ENCODE assay signal across 23 cellular contexts in genomic region chr1:5928714-5929400, GRCh38.
DNase-seq lines count a peak whose midpoint lies in the region; ATAC-seq and TF ChIP-seq lines count a peak whose summit lies in the region.
"Had no signal": no experiment of that assay in that cellular context is flagged by ENCODE, and none has a peak within 500 bp of the region (broad histone marks: within the 10 kb centered on the region; RNA-seq: fewer than 3 reads in every experiment).

No MANE protein-coding gene starts in this region.

- ATAC-seq in HG02798 (IDR thresholded peaks at IDR 0.05; ENCODE audit: poor library complexity, unreplicated experiment) (no peak), GM21737 (IDR thresholded peaks at IDR 0.05; ENCODE audit: unreplicated experiment) (no peak), GM18520 (IDR thresholded peaks at IDR 0.05; ENCODE audit: unreplicated experiment) (no peak)

- DNase-seq in RPMI7951 (ENCODE audit: low read depth) (peak; percentile 45), epidermal melanocyte (ENCODE audit: insufficient read length, low spot score) (peak; percentile 74), neural crest cell (ENCODE audit: low read depth, low spot score) (no peak), tibial nerve (ENCODE audit: low spot score in 2 of 2) (no peak)
- DNase-seq: DMS53, HCEC 1CT, NCI-H1092, NCI-H1417 treated with DMSO at 0.1 percent for 48 hours, NCI-H1694 treated with DMSO at 0.1 percent for 48 hours, NCI-H2081, NCI-H2227 treated with DMSO at 0.1 percent for 48 hours, NCI-H510A, NCI-H69, SHP77 had no signal

- H3K27ac ChIP-seq in tibial nerve, result peak overlapping the region in 3 of 4 donors; percentile 51 to 82 (median 73)
- H3K27ac ChIP-seq: BLaER1, HL-60, KMS-11, SK-N-MC had no signal

- peaks cover 45% of the 10 kb centered on the region for H3K4me1 Mint-ChIP-seq in neural crest cell
- H3K4me1 Mint-ChIP-seq: IgD-negative memory B cell had no signal

- no peaks in the 10 kb centered on the region for H3K9me3 Mint-ChIP-seq in neural crest cell

- no peak for TF ChIP-seq POLR2A in tibial nerve (IDR thresholded peaks at IDR 0.05)

- H3K4me3 ChIP-seq in tibial nerve, result no peak overlapping the region
- H3K4me3 ChIP-seq: BLaER1, SK-N-MC had no signal

- TF ChIP-seq EP300 in tibial nerve (IDR thresholded peaks at IDR 0.05), result peak in 1 of 2 donors; percentile 26

- H3K27me3 Mint-ChIP-seq in neural crest cell (ENCODE audit: low read depth), result no peaks in the 10 kb centered on the region
- H3K27me3 Mint-ChIP-seq: CD4-positive, CD25-positive, alpha-beta regulatory T cell; IgD-negative memory B cell had no signal

- peaks cover 35% of the 10 kb centered on the region for H3K36me3 Mint-ChIP-seq in neural crest cell (ENCODE audit: low read depth)

- H3K4me1 ChIP-seq in tibial nerve, result peaks cover 0 to 28% (median 0%) of the 10 kb centered on the region in 4 donors
- H3K4me1 ChIP-seq: BLaER1 had no signal

- TF ChIP-seq CTCF in neural crest cell (conservative IDR thresholded peaks at IDR 0.05) (no peak), tibial nerve (IDR thresholded peaks at IDR 0.05) (no peak)

- H3K4me3 Mint-ChIP-seq in neural crest cell, result peak overlapping the region; percentile 61
- H3K4me3 Mint-ChIP-seq: CD4-positive, CD25-positive, alpha-beta regulatory T cell; IgD-negative memory B cell had no signal

- H3K27me3 ChIP-seq in tibial nerve, result no peaks in the 10 kb centered on the region
- H3K27me3 ChIP-seq: BLaER1 had no signal

- peak overlapping the region; percentile 79 for H3K27ac Mint-ChIP-seq in neural crest cell (ENCODE audit: unreplicated experiment)
- H3K27ac Mint-ChIP-seq: CD4-positive, CD25-positive, alpha-beta regulatory T cell; IgD-negative memory B cell had no signal

- H3K36me3 ChIP-seq in tibial nerve, result peaks cover 0 to 31% (median 0%) of the 10 kb centered on the region in 3 donors

- no peaks in the 10 kb centered on the region for H3K9me3 ChIP-seq in tibial nerve
- H3K9me3 ChIP-seq: BLaER1 had no signal

- WGBS in tibial nerve, 2 donors, result 51 to 55% methylated on average over 4 of the region's 4 CpGs

Comparison
In these comparisons a context has a peak if more than half of its experiments do, and no peak if none do; other contexts are left out.
1. DNase-seq: peak in RPMI7951 (single experiment) and epidermal melanocyte (single experiment); none in neural crest cell (single experiment) and tibial nerve (0 of 2).